ENCODE assay signal across 26 cellular contexts in the genomic region with DNA sequence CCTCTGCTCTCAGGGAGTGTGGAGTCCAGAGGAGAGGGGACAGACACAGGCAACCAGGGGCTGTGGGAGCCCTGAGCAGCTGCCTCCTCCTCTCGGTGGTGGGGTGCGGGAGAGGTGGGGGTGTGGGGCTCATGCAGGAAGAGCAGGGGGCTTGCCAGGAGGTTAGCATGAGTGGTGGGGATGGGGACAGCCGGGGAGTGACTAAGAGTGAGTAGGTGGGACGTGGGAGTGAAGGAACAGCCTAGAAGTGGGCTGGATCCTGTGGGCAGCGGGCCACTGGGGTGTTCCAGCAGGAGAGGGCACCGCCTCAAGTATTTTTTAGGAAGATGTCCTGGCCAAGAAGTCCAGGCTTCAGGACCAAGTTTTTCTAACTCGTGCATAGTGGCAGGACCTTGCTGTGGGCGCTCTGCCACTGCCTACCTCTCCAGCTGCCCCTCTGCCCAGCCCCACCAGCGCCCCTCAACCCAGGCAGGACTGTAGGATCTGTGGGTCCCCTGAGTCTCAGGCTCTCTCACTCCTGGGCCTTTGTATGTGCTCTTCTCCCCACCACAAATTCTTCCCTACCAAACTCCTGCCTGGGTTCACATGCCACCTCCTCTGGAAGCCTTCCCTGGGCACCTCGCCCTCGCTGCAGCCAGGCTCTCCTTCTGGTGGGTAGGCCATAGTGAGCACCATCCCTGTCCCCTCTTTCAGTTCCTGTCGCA. TPM values are rescaled to one million over a fixed set of nuclear protein-coding genes. Genes with fewer than 3 reads are reported as not detected.
DNase-seq lines count a peak whose midpoint lies in the region; ATAC-seq, FAIRE-seq and TF ChIP-seq lines count a peak whose summit lies in the region.
"Had no signal": no experiment of that assay in that cellular context is flagged by ENCODE, and none has a peak within 500 bp of the region (broad histone marks: within the 10 kb centered on the region; RNA-seq: fewer than 3 reads in every experiment).

No MANE protein-coding gene starts in this region.

- no peak overlapping the region for H3K56ac ChIP-seq in IMR-90 (ENCODE audit: extremely low read depth, insufficient read depth, low read length)

- peaks cover 15% of the 10 kb centered on the region for H3K4me1 Mint-ChIP-seq in CD14-positive monocyte
- peaks cover 19% of the 10 kb centered on the region for H3K4me1 Mint-ChIP-seq in nephron progenitor cell
- peaks cover 12% of the 10 kb centered on the region for H3K4me1 Mint-ChIP-seq in activated CD4-positive, alpha-beta T cell treated with anti-CD3 and anti-CD28 coated beads, Interleukin-2, amount 10 ng/mL, durations not matched to agents 7 days and 5 days

- no peak overlapping the region for H2BK20ac ChIP-seq in IMR-90 (ENCODE audit: low read depth, low read length)

- no peak overlapping the region for H3K18ac ChIP-seq in IMR-90 (ENCODE audit: low read depth, low read length)

- 0 out of 2 replicates have a peak, but pooled peaks cover 3% of the 10 kb centered on the region for H3K27me3 ChIP-seq in IMR-90 (ENCODE audit: control insufficient read depth, insufficient read depth, low read length)
- no peaks in the 10 kb centered on the region for H3K27me3 ChIP-seq in K562 (ENCODE audit: control insufficient read depth in 2 of 2, insufficient read depth in 2 of 2, low read length in 2 of 2)

- H4K8ac ChIP-seq in IMR-90 (ENCODE audit: low read depth in 2 of 2, low read length in 2 of 2): no peak overlapping the region

- H3K9me3 Mint-ChIP-seq in CD14-positive monocyte: peaks cover 0 to 3% (median 0%) of the 10 kb centered on the region in 7 donors
- no peaks in the 10 kb centered on the region for H3K9me3 Mint-ChIP-seq in nephron progenitor cell
- no peaks in the 10 kb centered on the region for H3K9me3 Mint-ChIP-seq in activated CD4-positive, alpha-beta T cell treated with anti-CD3 and anti-CD28 coated beads, Interleukin-2, amount 10 ng/mL, durations not matched to agents 7 days and 5 days
- H3K9me3 Mint-ChIP-seq: GM23338 had no signal

- H3K79me2 ChIP-seq in K562 (ENCODE audit: control insufficient read depth, insufficient read depth, low read length): no peaks in the 10 kb centered on the region

- no peak overlapping the region for H3K23ac ChIP-seq in IMR-90 (ENCODE audit: low read depth, low read length)

- peak; percentile 39 for DNase-seq in CD14-positive monocyte (ENCODE audit: low spot score)
- DNase-seq in IMR-90: no peak
- DNase-seq in K562 (ENCODE audit: extremely low read depth in 1 of 4, low spot score in 3 of 4): no peak
- DNase-seq in nephron progenitor cell: no peak
- DNase-seq in activated CD4-positive, alpha-beta T cell treated with anti-CD3 and anti-CD28 coated beads for 48 hours: no peak
- no peak for DNase-seq in activated CD4-positive, alpha-beta T cell treated with anti-CD3 and anti-CD28 coated beads, Interleukin-2, amount 10 ng/mL, durations not matched to agents 7 days and 5 days
- DNase-seq in left lobe of liver (ENCODE audit: low spot score): no peak
- DNase-seq in glomerular visceral epithelial cell (ENCODE audit: extremely low spot score): no peak
- DNase-seq: MM.1S; NCI-H1048; NCI-H1417 treated with DMSO at 0.1 percent for 48 hours; NCI-H187 treated with DMSO at 0.1 percent for 48 hours; NCI-H2107; NCI-H2227 treated with DMSO at 0.1 percent for 48 hours; NCI-H510A; NCI-H748 treated with DMSO at 0.1 percent for 48 hours; NK-92 treated with Interleukin-12 subunit alpha and Interleukin-12 subunit beta, amount 100 ng/mL, for 24 hours; SHP77 had no signal

- H2BK120ac ChIP-seq in IMR-90 (ENCODE audit: low read depth, low read length): no peak overlapping the region

- dilution Hi-C loops in IMR-90 (cut with HindIII; ENCODE audit: low sequenced_read_pairs, unreplicated experiment): no loop called here

- H4K91ac ChIP-seq in IMR-90 (ENCODE audit: insufficient read depth, low read depth, low read length): no peak overlapping the region

- no TSS peak for BruUV-seq in IMR-90 (replicated peaks; lab: Mats Ljungman, UMichigan)
- no TSS peak for BruUV-seq in K562 (replicated peaks; lab: Mats Ljungman, UMichigan)

- CTCF ChIA-PET in IMR-90 (lab: Yijun Ruan, JAX) (interaction anchor here (1.1 kb wide), 1 partner anchor 266 kb away, joined by 3 read pairs; no protein-coding TSS in a partner anchor), K562 (lab: Yijun Ruan, JAX; ENCODE audit: low intra/inter-chr PET ratio) (no interaction called here)
- CTCF ChIA-PET in activated CD4-positive, alpha-beta T cell treated with anti-CD3 and anti-CD28 coated beads, Interleukin-2, amount 10 ng/mL, durations not matched to agents 7 days and 5 days (lab: Charles Lee): interaction anchor here (1.0 to 1.5 kb wide), 2 partner anchors 15 to 59 kb away, joined by 3 read pairs; no protein-coding TSS in a partner anchor

- H3K4me2 ChIP-seq in IMR-90 (ENCODE audit: low read depth, low read length) (no peak overlapping the region), K562 (ENCODE audit: insufficient read depth, low read length) (no peak overlapping the region)
- H3K4me2 ChIP-seq: GM23338 had no signal

- H3K9ac ChIP-seq in IMR-90 (ENCODE audit: low read depth, low read length) (no peak overlapping the region), K562 (ENCODE audit: insufficient read depth in 1 of 2, low read depth in 2 of 2, low read length in 2 of 2) (peak overlapping the region in 1 of 2 experiments; percentile 66; a peak in 1 of 4 replicates)

- ATAC-seq in IMR-90 (ENCODE audit: low read depth) (no peak), K562 (peak; percentile 14), left lobe of liver (no peak)
- ATAC-seq: GM23338, HCT116, SK-N-SH treated with all-trans-retinoic acid at 6 μM for 48 hours had no signal

- H3K9me3 ChIP-seq in IMR-90 (ENCODE audit: control insufficient read depth, insufficient read depth, low read length) (no peaks in the 10 kb centered on the region), K562 (replicated peaks; ENCODE audit: control insufficient read depth, insufficient read depth, low read depth, low read length) (no peaks in the 10 kb centered on the region)

- no peak overlapping the region for H2BK15ac ChIP-seq in IMR-90 (ENCODE audit: low read depth, low read length)

- H3K36me3 ChIP-seq in IMR-90 (ENCODE audit: control insufficient read depth, insufficient read depth, low read length): no peaks in the 10 kb centered on the region
- no peaks in the 10 kb centered on the region for H3K36me3 ChIP-seq in K562 (ENCODE audit: control insufficient read depth, insufficient read depth, low read length)

- no peak overlapping the region for H2BK5ac ChIP-seq in IMR-90 (ENCODE audit: low read depth, low read length, poor library complexity, severe bottlenecking)

- no peak for TF ChIP-seq EP300 in K562 (IDR thresholded peaks at IDR 0.05; ENCODE audit: low read length)

- H4K20me1 ChIP-seq in IMR-90 (ENCODE audit: insufficient read depth, low read length) (no peaks in the 10 kb centered on the region), K562 (replicated peaks; ENCODE audit: control insufficient read depth, insufficient read depth, low read length) (no peaks in the 10 kb centered on the region)

- H2AK5ac ChIP-seq in IMR-90 (ENCODE audit: low read depth, low read length): 0 out of 2 replicates have a peak overlapping the region, but pooled peaks have one; percentile 5

- intact Hi-C loops in CD14-positive monocyte (cut with micrococcal nuclease) (no loop called here), IMR-90 (cut with micrococcal nuclease) (loop anchor here (5.0 kb wide), 1 partner anchor 381 kb away; no protein-coding TSS in a partner anchor), K562 (cut with micrococcal nuclease) (no loop called here)

- H3K4me1 ChIP-seq in IMR-90 (ENCODE audit: control insufficient read depth, insufficient read depth, low read length): peaks cover 2% of the 10 kb centered on the region; the same call in 1 of the 2 replicates
- peaks cover 0 to 8% of the 10 kb centered on the region in 2 experiments; a peak in 2 of 5 replicates for H3K4me1 ChIP-seq in K562 (replicated peaks in 1 of 2; ENCODE audit: control insufficient read depth in 2 of 2, insufficient read depth in 2 of 2, low read length in 2 of 2)

- H4K5ac ChIP-seq in IMR-90 (ENCODE audit: low read depth, low read length): no peak overlapping the region

- peak overlapping the region; percentile 71 for H2AFZ ChIP-seq in IMR-90 (replicated peaks; ENCODE audit: low read length, poor library complexity)
- H2AFZ ChIP-seq in K562 (ENCODE audit: low read depth, low read length): peak overlapping the region; percentile 69
- H2AFZ ChIP-seq: GM23338 had no signal

- no peak overlapping the region for H3K14ac ChIP-seq in IMR-90 (replicated peaks; ENCODE audit: low read depth, low read length)

- TF ChIP-seq CTCF in CD14-positive monocyte (IDR thresholded peaks at IDR 0.05): no peak
- TF ChIP-seq CTCF in IMR-90 (conservative IDR thresholded peaks at IDR 0.05; ENCODE audit: low read depth, low read length): no peak
- no peak for TF ChIP-seq CTCF in K562 (IDR thresholded peaks at IDR 0.05 in 2 of 3, conservative IDR thresholded peaks at IDR 0.05 in 1 of 3; ENCODE audit: insufficient read depth in 2 of 3, low read depth in 1 of 3, low read length in 3 of 3)
- no peak for TF ChIP-seq CTCF in nephron progenitor cell (IDR thresholded peaks at IDR 0.05)

- no peak for TF ChIP-seq RAD21 in IMR-90 (IDR thresholded peaks at IDR 0.05; ENCODE audit: low read length)
- no peak for TF ChIP-seq RAD21 in K562 (CRISPR knock-in tag; conservative IDR thresholded peaks at IDR 0.05 in 1 of 2, IDR thresholded peaks at IDR 0.05 in 1 of 2)

- H3K27ac ChIP-seq in IMR-90 (ENCODE audit: insufficient read depth, low read length) (no peak overlapping the region), K562 (ENCODE audit: extremely low read depth, low read depth, low read length) (no peak overlapping the region)
- H3K27ac ChIP-seq: C4-2B had no signal

- H2AK9ac ChIP-seq in IMR-90 (replicated peaks; ENCODE audit: low read depth, low read length, poor library complexity): no peak overlapping the region

- WGBS in IMR-90 (ENCODE audit: extremely low coverage in 2 of 2, insufficient read length in 1 of 2), 2 experiments: 68% methylated on average over 7 of the region's 12 CpGs; no CpG with 5 or more reads in 1 of the 2 experiments
- 45% methylated on average over 12 of the region's 12 CpGs for WGBS in K562 (ENCODE audit: insufficient coverage, low coverage, missing lambda C conversion rate)

- TF ChIP-seq POLR2A in IMR-90 (IDR thresholded peaks at IDR 0.05; ENCODE audit: low read depth, low read length) (no peak), K562 (conservative IDR thresholded peaks at IDR 0.05) (no peak)

- H3K9me1 ChIP-seq in IMR-90 (ENCODE audit: insufficient read depth, low read length) (no peaks in the 10 kb centered on the region), K562 (ENCODE audit: control insufficient read depth, insufficient read depth, low read length) (no peaks in the 10 kb centered on the region)

- peaks cover 1 to 9% (median 5%) of the 10 kb centered on the region in 3 donors for H3K27me3 Mint-ChIP-seq in CD14-positive monocyte (ENCODE audit: low read depth in 3 of 3)
- H3K27me3 Mint-ChIP-seq in nephron progenitor cell (ENCODE audit: low read depth, poor library complexity): peaks cover 53% of the 10 kb centered on the region
- peaks cover 19% of the 10 kb centered on the region for H3K27me3 Mint-ChIP-seq in activated CD4-positive, alpha-beta T cell treated with anti-CD3 and anti-CD28 coated beads, Interleukin-2, amount 10 ng/mL, durations not matched to agents 7 days and 5 days

- no peak for FAIRE-seq in K562 (lab: Jason Lieb, UNC)
- FAIRE-seq: A204.1, G401.6, GM12892, RCC 7860 had no signal

- in situ Hi-C loops in IMR-90 (cut with MboI; ENCODE audit: low sequenced_read_pairs): no loop called here
- in situ Hi-C loops in K562 (cut with MboI): no loop called here

- no peak overlapping the region for H3K4ac ChIP-seq in IMR-90 (ENCODE audit: low read depth, low read length)

- H3K4me3 Mint-ChIP-seq in CD14-positive monocyte: no peak overlapping the region
- H3K4me3 Mint-ChIP-seq in nephron progenitor cell: peak overlapping the region; percentile 13
- H3K4me3 Mint-ChIP-seq in activated CD4-positive, alpha-beta T cell treated with anti-CD3 and anti-CD28 coated beads, Interleukin-2, amount 10 ng/mL, durations not matched to agents 7 days and 5 days: no peak overlapping the region
- H3K4me3 Mint-ChIP-seq: GM23338 had no signal

- POLR2A ChIA-PET in IMR-90 (lab: Charles Lee; ENCODE audit: unreplicated experiment): no interaction called here
- POLR2A ChIA-PET in K562 (lab: Yijun Ruan, JAX): interaction anchor here (0.7 kb wide), 2 partner anchors 10 to 49 kb away, joined by 3 to 4 read pairs; no protein-coding TSS in a partner anchor
- POLR2A ChIA-PET in activated CD4-positive, alpha-beta T cell treated with anti-CD3 and anti-CD28 coated beads, Interleukin-2, amount 10 ng/mL, durations not matched to agents 7 days and 5 days (lab: Charles Lee): no interaction called here

- H3K79me1 ChIP-seq in IMR-90 (ENCODE audit: low read depth in 1 of 2, low read length in 2 of 2): no peaks in the 10 kb centered on the region

- H3K4me3 ChIP-seq in IMR-90 (ENCODE audit: insufficient read depth, low read depth, low read length) (no peak overlapping the region), K562 (no peak overlapping the region)
- H3K4me3 ChIP-seq: GM23338 had no signal

- H3K27ac Mint-ChIP-seq in CD14-positive monocyte (peak overlapping the region in 1 of 7 donors; percentile 2), nephron progenitor cell (no peak overlapping the region)
- no peak overlapping the region for H3K27ac Mint-ChIP-seq in activated CD4-positive, alpha-beta T cell treated with anti-CD3 and anti-CD28 coated beads, Interleukin-2, amount 10 ng/mL, durations not matched to agents 7 days and 5 days
- H3K27ac Mint-ChIP-seq: GM23338 had no signal

- H3K36me3 Mint-ChIP-seq in CD14-positive monocyte (no peaks in the 10 kb centered on the region), nephron progenitor cell (ENCODE audit: low read depth) (no peaks in the 10 kb centered on the region)
- H3K36me3 Mint-ChIP-seq in activated CD4-positive, alpha-beta T cell treated with anti-CD3 and anti-CD28 coated beads, Interleukin-2, amount 10 ng/mL, durations not matched to agents 7 days and 5 days (ENCODE audit: low read depth): no peaks in the 10 kb centered on the region

RNA-seq across cellular contexts. Expression of a gene that starts 18.8 kb away (rescaled TPM):
- polyA plus RNA-seq in CD14-positive monocyte (not detected), IMR-90 (2012; rRNA removed) (0.03 and 0.05 TPM in 2 replicates), K562 (2011; rRNA removed) (0.01 and 0.03 TPM in 2 replicates), K562 (2014; fragmentation: Illumina TruSeq; extraction: Trizol) (not detected in 2 replicates), K562 (2014; fragmentation: Nextera tagmentation; extraction: Ambion mirVana) (under 1 TPM; 0.10 to 0.11 TPM), K562 (2014; rRNA removed) (not detected in 2 replicates)
- total RNA-seq in IMR-90 (2012; rRNA removed) (0.18 and 0.28 TPM in 2 replicates), K562 (2014; rRNA removed) (not detected in 2 replicates), K562 (2014; rRNA removed; fragmentation: Illumina TruSeq; extraction: Trizol) (0.03 and 0.04 TPM in 2 replicates), K562 (2015; rRNA removed; fragmentation: Illumina TruSeq; extraction: Trizol) (not detected in 2 replicates), K562 (2021) (not detected in 2 replicates), left lobe of liver (0.10 TPM)
- 0.03 and 0.07 TPM in 2 replicates for polyA plus RNA-seq in IMR-90 (2012; cell fraction: cytosol; rRNA removed)
- 0.07 and 0.15 TPM in 2 replicates for polyA plus RNA-seq in IMR-90 (2012; cell fraction: nucleus; rRNA removed; ENCODE audit: low replicate concordance)
- 0.12 TPM in 1 of 2 replicates, not detected in the other for total RNA-seq in K562 (2011; cell fraction: chromatin; rRNA removed; ENCODE audit: low replicate concordance)
- not detected in 2 replicates for total RNA-seq in K562 (2011; cell fraction: nucleolus; rRNA removed)
- 0.15 TPM in 1 of 2 replicates, not detected in the other for total RNA-seq in K562 (2011; cell fraction: nucleoplasm; rRNA removed)
- 0.01 TPM in 2 replicates for polyA plus RNA-seq in K562 (2011; cell fraction: cytosol; rRNA removed)
- polyA plus RNA-seq in K562 (2011; cell fraction: nucleus; rRNA removed): 0.01 and 0.04 TPM in 2 replicates
- 1.1 and 1.6 TPM in 2 replicates for polyA plus RNA-seq in K562 (2012)
- not detected in 2 replicates for polyA minus RNA-seq in K562 (2011; rRNA and poly(A)+ RNA removed)
- polyA minus RNA-seq in K562 (2011; cell fraction: cytosol; rRNA and poly(A)+ RNA removed): not detected in 2 replicates
- 0.11 TPM in 1 of 2 replicates, not detected in the other for polyA minus RNA-seq in K562 (2011; cell fraction: nucleus; rRNA and poly(A)+ RNA removed)
- not detected for total RNA-seq in activated CD4-positive, alpha-beta T cell treated with anti-CD3 and anti-CD28 coated beads, Interleukin-2, amount 10 ng/mL, durations not matched to agents 7 days and 5 days

RNA-seq across cellular contexts. Expression of a gene that starts 56.6 kb away (rescaled TPM):
- polyA plus RNA-seq in CD14-positive monocyte (10 to 100 TPM; 34.5 to 35.8 TPM), IMR-90 (2012; rRNA removed) (765 and 791 TPM in 2 replicates), K562 (2011; rRNA removed) (15.0 and 36.5 TPM in 2 replicates), K562 (2014; fragmentation: Illumina TruSeq; extraction: Trizol) (23.9 and 28.3 TPM in 2 replicates), K562 (2014; fragmentation: Nextera tagmentation; extraction: Ambion mirVana) (1 to 10 TPM; 4.0 to 4.6 TPM), K562 (2014; rRNA removed) (21.5 and 24.8 TPM in 2 replicates)
- total RNA-seq in IMR-90 (2012; rRNA removed) (93.3 and 102 TPM in 2 replicates), K562 (2014; rRNA removed) (21.4 and 33.2 TPM in 2 replicates), K562 (2014; rRNA removed; fragmentation: Illumina TruSeq; extraction: Trizol) (10.2 and 11.4 TPM in 2 replicates), K562 (2015; rRNA removed; fragmentation: Illumina TruSeq; extraction: Trizol) (11.0 and 11.7 TPM in 2 replicates), K562 (2021) (47.8 and 53.1 TPM in 2 replicates), left lobe of liver (41.1 TPM)
- 1,392 and 1,573 TPM in 2 replicates for polyA plus RNA-seq in IMR-90 (2012; cell fraction: cytosol; rRNA removed)
- 755 and 1,109 TPM in 2 replicates for polyA plus RNA-seq in IMR-90 (2012; cell fraction: nucleus; rRNA removed; ENCODE audit: low replicate concordance)
- 19.7 and 43.6 TPM in 2 replicates for total RNA-seq in K562 (2011; cell fraction: chromatin; rRNA removed; ENCODE audit: low replicate concordance)
- 60.0 and 64.2 TPM in 2 replicates for total RNA-seq in K562 (2011; cell fraction: nucleolus; rRNA removed)
- total RNA-seq in K562 (2011; cell fraction: nucleoplasm; rRNA removed): 56.8 and 59.6 TPM in 2 replicates
- 25.2 and 25.3 TPM in 2 replicates for polyA plus RNA-seq in K562 (2011; cell fraction: cytosol; rRNA removed)
- polyA plus RNA-seq in K562 (2011; cell fraction: nucleus; rRNA removed): 33.0 and 35.8 TPM in 2 replicates
- 38.9 and 76.2 TPM in 2 replicates for polyA plus RNA-seq in K562 (2012)
- 8.6 and 10.8 TPM in 2 replicates for polyA minus RNA-seq in K562 (2011; rRNA and poly(A)+ RNA removed)
- 10.2 and 18.2 TPM in 2 replicates for polyA minus RNA-seq in K562 (2011; cell fraction: cytosol; rRNA and poly(A)+ RNA removed)
- polyA minus RNA-seq in K562 (2011; cell fraction: nucleus; rRNA and poly(A)+ RNA removed): 7.5 and 7.6 TPM in 2 replicates
- 10 to 100 TPM; 18.5 to 23.5 TPM for total RNA-seq in activated CD4-positive, alpha-beta T cell treated with anti-CD3 and anti-CD28 coated beads, Interleukin-2, amount 10 ng/mL, durations not matched to agents 7 days and 5 days
